In the genomic region with DNA sequence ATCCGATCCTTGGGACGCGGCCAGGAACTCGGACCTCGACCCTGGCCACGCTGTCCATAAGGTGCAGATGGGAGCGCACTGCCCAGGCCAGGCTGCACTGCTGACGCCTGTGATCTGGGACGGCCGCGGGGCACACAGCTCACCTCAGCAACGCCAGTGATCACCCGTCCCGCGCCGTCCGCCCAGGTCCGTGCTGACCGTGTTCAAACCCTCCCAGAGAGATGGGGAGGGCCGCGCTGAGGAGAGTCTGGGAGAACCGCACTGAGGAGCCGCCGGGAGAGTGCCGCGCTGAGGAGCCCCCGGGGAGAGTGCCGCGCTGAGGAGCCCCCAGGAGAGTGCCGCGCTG, we compare ENCODE assay signal across 1 cellular context.
TF ChIP-seq lines count a peak whose summit lies in the region.

No MANE protein-coding gene starts in this region.

TF ChIP-seq in HCT116, 20 proteins besides CTCF, POLR2A, EP300 and RAD21 (continued from another document):
- TF ChIP-seq, protein P1, sequence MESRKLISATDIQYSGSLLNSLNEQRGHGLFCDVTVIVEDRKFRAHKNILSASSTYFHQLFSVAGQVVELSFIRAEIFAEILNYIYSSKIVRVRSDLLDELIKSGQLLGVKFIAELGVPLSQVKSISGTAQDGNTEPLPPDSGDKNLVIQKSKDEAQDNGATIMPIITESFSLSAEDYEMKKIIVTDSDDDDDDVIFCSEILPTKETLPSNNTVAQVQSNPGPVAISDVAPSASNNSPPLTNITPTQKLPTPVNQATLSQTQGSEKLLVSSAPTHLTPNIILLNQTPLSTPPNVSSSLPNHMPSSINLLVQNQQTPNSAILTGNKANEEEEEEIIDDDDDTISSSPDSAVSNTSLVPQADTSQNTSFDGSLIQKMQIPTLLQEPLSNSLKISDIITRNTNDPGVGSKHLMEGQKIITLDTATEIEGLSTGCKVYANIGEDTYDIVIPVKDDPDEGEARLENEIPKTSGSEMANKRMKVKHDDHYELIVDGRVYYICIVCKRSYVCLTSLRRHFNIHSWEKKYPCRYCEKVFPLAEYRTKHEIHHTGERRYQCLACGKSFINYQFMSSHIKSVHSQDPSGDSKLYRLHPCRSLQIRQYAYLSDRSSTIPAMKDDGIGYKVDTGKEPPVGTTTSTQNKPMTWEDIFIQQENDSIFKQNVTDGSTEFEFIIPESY (IDR thresholded peaks at IDR 0.05; ENCODE audit: extremely low read depth, insufficient replicate concordance, low read length), result no peak
- TF ChIP-seq EGR1 (IDR thresholded peaks at IDR 0.05; ENCODE audit: low read depth) (no peak), POLR2AphosphoS5 (IDR thresholded peaks at IDR 0.05; ENCODE audit: low read depth, low read length) (no peak), ELF1 (IDR thresholded peaks at IDR 0.05; ENCODE audit: borderline replicate concordance, low read depth) (no peak)
- TF ChIP-seq, protein P2, sequence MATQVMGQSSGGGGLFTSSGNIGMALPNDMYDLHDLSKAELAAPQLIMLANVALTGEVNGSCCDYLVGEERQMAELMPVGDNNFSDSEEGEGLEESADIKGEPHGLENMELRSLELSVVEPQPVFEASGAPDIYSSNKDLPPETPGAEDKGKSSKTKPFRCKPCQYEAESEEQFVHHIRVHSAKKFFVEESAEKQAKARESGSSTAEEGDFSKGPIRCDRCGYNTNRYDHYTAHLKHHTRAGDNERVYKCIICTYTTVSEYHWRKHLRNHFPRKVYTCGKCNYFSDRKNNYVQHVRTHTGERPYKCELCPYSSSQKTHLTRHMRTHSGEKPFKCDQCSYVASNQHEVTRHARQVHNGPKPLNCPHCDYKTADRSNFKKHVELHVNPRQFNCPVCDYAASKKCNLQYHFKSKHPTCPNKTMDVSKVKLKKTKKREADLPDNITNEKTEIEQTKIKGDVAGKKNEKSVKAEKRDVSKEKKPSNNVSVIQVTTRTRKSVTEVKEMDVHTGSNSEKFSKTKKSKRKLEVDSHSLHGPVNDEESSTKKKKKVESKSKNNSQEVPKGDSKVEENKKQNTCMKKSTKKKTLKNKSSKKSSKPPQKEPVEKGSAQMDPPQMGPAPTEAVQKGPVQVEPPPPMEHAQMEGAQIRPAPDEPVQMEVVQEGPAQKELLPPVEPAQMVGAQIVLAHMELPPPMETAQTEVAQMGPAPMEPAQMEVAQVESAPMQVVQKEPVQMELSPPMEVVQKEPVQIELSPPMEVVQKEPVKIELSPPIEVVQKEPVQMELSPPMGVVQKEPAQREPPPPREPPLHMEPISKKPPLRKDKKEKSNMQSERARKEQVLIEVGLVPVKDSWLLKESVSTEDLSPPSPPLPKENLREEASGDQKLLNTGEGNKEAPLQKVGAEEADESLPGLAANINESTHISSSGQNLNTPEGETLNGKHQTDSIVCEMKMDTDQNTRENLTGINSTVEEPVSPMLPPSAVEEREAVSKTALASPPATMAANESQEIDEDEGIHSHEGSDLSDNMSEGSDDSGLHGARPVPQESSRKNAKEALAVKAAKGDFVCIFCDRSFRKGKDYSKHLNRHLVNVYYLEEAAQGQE (IDR thresholded peaks at IDR 0.05; ENCODE audit: low read depth), result no peak
